ENCODE assay signal across 1 cellular context in the genomic region with DNA sequence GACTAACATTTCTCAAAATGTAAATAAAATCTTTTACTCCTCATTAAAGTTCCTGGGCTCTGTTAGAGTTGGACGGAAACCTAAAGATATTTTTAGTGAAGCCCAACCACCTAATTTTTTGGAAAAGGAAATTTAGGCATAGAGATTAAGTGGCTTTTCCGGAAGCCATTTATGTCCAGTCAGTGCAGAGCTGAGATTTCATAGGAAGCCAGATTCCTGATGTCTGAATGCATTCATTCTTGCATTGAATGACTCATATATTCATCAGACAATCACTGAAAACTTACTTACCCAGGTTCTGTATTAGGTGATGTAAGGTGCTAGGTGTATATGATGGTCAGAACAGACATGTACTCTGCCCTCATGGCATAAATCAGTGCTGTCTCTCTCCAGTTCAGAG.
TF ChIP-seq lines count a peak whose summit lies in the region.

No MANE protein-coding gene starts in this region.

TF ChIP-seq in IMR-90, 13 proteins besides CTCF, POLR2A, EP300 and RAD21:
- TF ChIP-seq FOS (IDR thresholded peaks at IDR 0.05; ENCODE audit: low read depth, low read length) (peak; percentile 29; the same call in 1 of the 2 replicates), NFE2L2 (IDR thresholded peaks at IDR 0.05; ENCODE audit: low read depth, low read length) (no peak), CEBPB (IDR thresholded peaks at IDR 0.05; ENCODE audit: low read depth, low read length) (peak; percentile 22; the same call in 1 of the 2 replicates)
TF ChIP-seq in IMR-90: peak in this region for 2.
